Comparison of ENCODE assay signal across 8 cellular contexts in the genomic region with DNA sequence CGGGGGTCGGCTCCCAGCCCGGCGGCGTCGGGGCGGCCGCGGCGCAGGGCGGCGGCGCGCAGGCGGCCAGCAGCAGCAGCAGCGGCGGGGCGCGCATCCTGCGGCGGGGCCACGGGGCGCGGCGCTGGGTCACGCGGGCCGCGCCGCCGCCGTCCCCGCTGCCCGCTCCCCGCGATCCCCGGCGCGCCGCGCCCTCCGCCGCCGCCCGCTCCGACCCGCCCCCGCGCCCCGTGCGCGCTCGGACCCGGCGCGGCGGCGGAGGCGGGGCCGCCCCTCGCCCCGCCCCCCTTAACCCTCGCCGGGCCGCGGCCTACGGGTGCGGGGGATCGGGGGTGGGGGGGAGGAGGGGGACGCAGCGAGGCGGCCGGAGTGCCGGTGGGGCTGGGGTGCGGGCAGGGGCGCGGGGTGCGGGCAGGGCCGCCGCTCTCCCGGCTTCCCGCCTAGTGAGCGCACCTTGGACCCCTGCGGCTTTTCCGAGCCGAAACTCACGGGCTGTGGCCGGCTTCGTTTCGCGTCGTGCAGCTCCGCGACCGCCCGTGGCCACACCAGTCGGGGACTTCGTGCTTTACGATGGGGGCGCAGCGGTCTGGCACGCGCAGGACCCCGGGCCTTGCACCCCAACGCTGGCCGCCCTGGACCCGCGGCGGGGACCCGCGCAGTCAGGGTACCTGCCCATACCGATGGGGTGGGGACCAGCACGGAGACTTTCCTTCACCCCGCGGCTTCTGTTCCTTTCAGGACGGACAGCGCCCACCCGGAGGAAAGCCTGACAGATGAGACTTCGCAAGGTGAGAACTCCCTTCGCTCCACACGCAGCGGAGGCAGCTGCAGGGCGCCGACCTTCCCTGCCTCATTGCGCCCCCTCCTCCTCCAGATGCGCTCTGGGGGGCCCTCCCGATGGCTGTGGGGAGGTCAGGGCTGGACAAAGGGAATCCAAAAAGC. TPM values are rescaled to one million over a fixed set of nuclear protein-coding genes. Genes with fewer than 3 reads are reported as not detected.
A peak's percentile ranks its signal among the peaks of the same experiment; 100 is the strongest.
DNase-seq lines count a peak whose midpoint lies in the region; TF ChIP-seq lines count a peak whose summit lies in the region.

A gene (minus strand): TSS at position 217 of the 942 bp plus-strand sequence. CDS start 120 bp downstream, at position 97.

- TF ChIP-seq CTCF in VCaP (conservative IDR thresholded peaks at IDR 0.05) (no peak), cardiac muscle cell (IDR thresholded peaks at IDR 0.05; ENCODE audit: low read depth, low read length) (no peak)

- H3K27me3 ChIP-seq in cardiac muscle cell, result peaks cover 61% of the 10 kb centered on the region

- peak within 1 kb of the TSS; percentile 59 for H3K27ac ChIP-seq in VCaP
- no peak within 1 kb of the TSS for H3K27ac ChIP-seq in cardiac muscle cell
- H3K27ac ChIP-seq in skin epidermis, result no peak within 1 kb of the TSS

- no peaks in the 10 kb centered on the region for H3K9me3 ChIP-seq in cardiac muscle cell (ENCODE audit: low read depth)

- peak within 1 kb of the TSS; percentile 47 for H3K4me3 ChIP-seq in cardiac muscle cell
- peak within 1 kb of the TSS; percentile 27 to 47 (median 40) for H3K4me3 ChIP-seq in skin epidermis

- H3K4me1 ChIP-seq in cardiac muscle cell (ENCODE audit: low read depth), result peaks cover 14% of the 10 kb centered on the region

- H3K36me3 ChIP-seq in cardiac muscle cell, result no peaks in the 10 kb centered on the region

- peak in 2 of 3 experiments; percentile 41 for DNase-seq in NCI-H1417 (lab: John Stamatoyannopoulos, UW)
- DNase-seq in NCI-H1417 treated with DMSO at 0.1 percent for 48 hours (lab: John Stamatoyannopoulos, UW), result no peak
- DNase-seq in cardiac muscle cell (ENCODE audit: low read depth in 1 of 2, low spot score in 1 of 2), result peak in 1 of 2 donors; percentile 59
- DNase-seq in EL, result no peak
- DNase-seq in COR-L47 (lab: John Stamatoyannopoulos, UW), result no peak
- no peak for DNase-seq in stimulated activated CD4-positive, alpha-beta T cell treated with anti-CD3 and anti-CD28 coated beads, Interleukin-4, amount 100 ng/mL, for 4 hours

RNA-seq across cellular contexts. Expression of the gene that starts here (rescaled TPM):
- 30.9 and 46.5 TPM in 2 replicates for total RNA-seq in cardiac muscle cell
- polyA plus RNA-seq in cardiac muscle cell, result 34.1 and 62.3 TPM in 2 replicates

Comparison
In these comparisons a context has a peak if more than half of its experiments do, and no peak if none do; other contexts are left out.
1. DNase-seq: peak in NCI-H1417 (2 of 3); none in NCI-H1417 treated with DMSO at 0.1 percent for 48 hours (single experiment), EL (single experiment), COR-L47 (single experiment) and stimulated activated CD4-positive, alpha-beta T cell treated with anti-CD3 and anti-CD28 coated beads, Interleukin-4, amount 100 ng/mL, for 4 hours (0 of 2).